In the genomic region with DNA sequence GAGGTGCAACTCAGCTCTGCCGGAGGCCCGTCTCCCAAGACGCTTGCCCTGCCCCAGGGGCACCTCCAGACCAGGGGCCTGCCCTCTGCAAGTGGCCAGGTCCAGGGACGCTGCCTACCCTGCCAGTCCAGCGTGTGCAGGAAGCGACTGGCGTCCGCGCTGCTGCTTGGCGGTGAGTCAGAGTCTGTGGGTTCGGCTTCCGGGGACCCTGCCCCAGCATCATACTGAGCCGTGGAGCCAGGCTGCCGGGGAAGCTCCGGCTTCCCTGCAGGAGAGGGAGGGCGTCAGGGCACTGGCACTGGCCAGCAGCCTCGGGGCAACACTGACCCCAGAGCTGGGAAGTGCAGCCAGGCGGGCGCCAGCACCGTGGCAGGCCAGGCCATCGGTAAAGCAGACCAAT, we compare ENCODE assay signal across 19 cellular contexts. TPM values are rescaled to one million over a fixed set of nuclear protein-coding genes. Genes with fewer than 3 reads are reported as not detected.
DNase-seq lines count a peak whose midpoint lies in the region; ATAC-seq and FAIRE-seq lines count a peak whose summit lies in the region.
"Had no signal": no experiment of that assay in that cellular context is flagged by ENCODE, and none has a peak within 500 bp of the region (broad histone marks: within the 10 kb centered on the region; RNA-seq: fewer than 3 reads in every experiment).

No MANE protein-coding gene starts in this region.

- no peaks in the 10 kb centered on the region for H3K9me3 ChIP-seq in mesenchymal stem cell (ENCODE audit: control insufficient read depth, low read length)
- H3K9me3 ChIP-seq: Caco-2 had no signal

- H3K9ac ChIP-seq in mesenchymal stem cell (ENCODE audit: low read length), result no peak overlapping the region

- in situ Hi-C loops in KBM-7 (cut with MboI; ENCODE audit: low pct_unique_long_range_greater_than_20kb, low sequenced_read_pairs), result no loop called here

- no peak overlapping the region for H3K4me2 ChIP-seq in mesenchymal stem cell (ENCODE audit: low read length, poor library complexity, severe bottlenecking)

- H3K79me1 ChIP-seq in mesenchymal stem cell (replicated peaks; ENCODE audit: low read length, poor library complexity, severe bottlenecking), result peaks cover 17% of the 10 kb centered on the region

- H3K23ac ChIP-seq in mesenchymal stem cell (ENCODE audit: low read length in 2 of 2), result no peak overlapping the region

- no peak overlapping the region for H2BK15ac ChIP-seq in mesenchymal stem cell (ENCODE audit: low read depth, poor library complexity, severe bottlenecking)

- H2BK5ac ChIP-seq in mesenchymal stem cell (ENCODE audit: low read depth, low read length, poor library complexity, severe bottlenecking), result no peak overlapping the region

- no peak overlapping the region for H2BK120ac ChIP-seq in mesenchymal stem cell (ENCODE audit: low read depth, low read length)

- H3K36me3 ChIP-seq in mesenchymal stem cell (ENCODE audit: control insufficient read depth in 1 of 2, insufficient read depth in 2 of 2, low read depth in 1 of 2, low read length in 2 of 2), result peaks cover 90 to 93% of the 10 kb centered on the region in 2 experiments

- DNase-seq in A172 (ENCODE audit: low spot score) (peak; percentile 82), HTR-8/SVneo (ENCODE audit: insufficient read length, low spot score) (no peak), caudate nucleus (lab: John Stamatoyannopoulos, UW) (peak in 4 of 61 donors; percentile 5 to 28 (median 15)), mesenchymal stem cell (no peak), NCI-H69 (lab: John Stamatoyannopoulos, UW) (no peak), KBM-7 (no peak)
- DNase-seq: 8988T; Caco-2; CD4-positive, CD25-positive, alpha-beta regulatory T cell; DMS153; DND-41; GOT3; H7; HCEC 1CT had no signal

- H4K8ac ChIP-seq in mesenchymal stem cell (ENCODE audit: low read length), result no peak overlapping the region

- no peak for ATAC-seq in GM19324 (IDR thresholded peaks at IDR 0.05; ENCODE audit: low FRiP score, unreplicated experiment)
- ATAC-seq: CD8-positive, alpha-beta T cell had no signal

- H3K14ac ChIP-seq in mesenchymal stem cell (ENCODE audit: low read length in 2 of 2), result no peak overlapping the region

- peak overlapping the region; percentile 29 for H3K27ac ChIP-seq in caudate nucleus (ENCODE audit: low read depth, low read length)
- H3K27ac ChIP-seq in mesenchymal stem cell (ENCODE audit: low read length, poor library complexity, severe bottlenecking), result peak overlapping the region; percentile 43
- H3K27ac ChIP-seq: C4-2B had no signal

- no peaks in the 10 kb centered on the region for H3K27me3 ChIP-seq in mesenchymal stem cell (ENCODE audit: control insufficient read depth in 1 of 2, insufficient read depth in 1 of 2, low read length in 2 of 2)

- no peak overlapping the region for H2BK12ac ChIP-seq in mesenchymal stem cell (ENCODE audit: low read length in 2 of 2)

- H3K4ac ChIP-seq in mesenchymal stem cell (ENCODE audit: low read depth in 1 of 2, low read length in 2 of 2), result no peak overlapping the region

- H3K18ac ChIP-seq in mesenchymal stem cell (ENCODE audit: low read depth in 1 of 2, low read length in 2 of 2), result no peak overlapping the region

- peaks cover 35% of the 10 kb centered on the region for H3K4me1 ChIP-seq in mesenchymal stem cell (ENCODE audit: control insufficient read depth, insufficient read depth, low read depth, low read length)
- H3K4me1 ChIP-seq: Caco-2 had no signal

- no peak overlapping the region for H3K4me3 ChIP-seq in mesenchymal stem cell (ENCODE audit: insufficient read depth in 1 of 2, low read depth in 1 of 2, low read length in 2 of 2)

- WGBS in mesenchymal stem cell, result 96% methylated on average over 21 of the region's 21 CpGs

- H2AK5ac ChIP-seq in mesenchymal stem cell (ENCODE audit: low read length, severe bottlenecking), result no peak overlapping the region

- FAIRE-seq in HTR-8/SVneo (lab: Jason Lieb, UNC), result peak; percentile 44
- FAIRE-seq: G401.6, GM19239 had no signal

- no peak overlapping the region for H2AFZ ChIP-seq in mesenchymal stem cell (ENCODE audit: low read depth, low read length)

- peak overlapping the region; percentile 1 for H4K91ac ChIP-seq in mesenchymal stem cell (ENCODE audit: low read length)

RNA-seq across cellular contexts. Expression of gene CPLX1, which starts 42.5 kb away (rescaled TPM):
- total RNA-seq in A172 (2014; rRNA removed; shearing (Covaris generic)), result 0.19 and 0.64 TPM in 2 replicates
- 0.14 TPM for polyA plus RNA-seq in mesenchymal stem cell (2013, experiment 1 of 2)
- polyA plus RNA-seq in mesenchymal stem cell (2013, experiment 2 of 2), result 0.10 TPM
